1 cellular context compared by ENCODE assay signal in the genomic region with DNA sequence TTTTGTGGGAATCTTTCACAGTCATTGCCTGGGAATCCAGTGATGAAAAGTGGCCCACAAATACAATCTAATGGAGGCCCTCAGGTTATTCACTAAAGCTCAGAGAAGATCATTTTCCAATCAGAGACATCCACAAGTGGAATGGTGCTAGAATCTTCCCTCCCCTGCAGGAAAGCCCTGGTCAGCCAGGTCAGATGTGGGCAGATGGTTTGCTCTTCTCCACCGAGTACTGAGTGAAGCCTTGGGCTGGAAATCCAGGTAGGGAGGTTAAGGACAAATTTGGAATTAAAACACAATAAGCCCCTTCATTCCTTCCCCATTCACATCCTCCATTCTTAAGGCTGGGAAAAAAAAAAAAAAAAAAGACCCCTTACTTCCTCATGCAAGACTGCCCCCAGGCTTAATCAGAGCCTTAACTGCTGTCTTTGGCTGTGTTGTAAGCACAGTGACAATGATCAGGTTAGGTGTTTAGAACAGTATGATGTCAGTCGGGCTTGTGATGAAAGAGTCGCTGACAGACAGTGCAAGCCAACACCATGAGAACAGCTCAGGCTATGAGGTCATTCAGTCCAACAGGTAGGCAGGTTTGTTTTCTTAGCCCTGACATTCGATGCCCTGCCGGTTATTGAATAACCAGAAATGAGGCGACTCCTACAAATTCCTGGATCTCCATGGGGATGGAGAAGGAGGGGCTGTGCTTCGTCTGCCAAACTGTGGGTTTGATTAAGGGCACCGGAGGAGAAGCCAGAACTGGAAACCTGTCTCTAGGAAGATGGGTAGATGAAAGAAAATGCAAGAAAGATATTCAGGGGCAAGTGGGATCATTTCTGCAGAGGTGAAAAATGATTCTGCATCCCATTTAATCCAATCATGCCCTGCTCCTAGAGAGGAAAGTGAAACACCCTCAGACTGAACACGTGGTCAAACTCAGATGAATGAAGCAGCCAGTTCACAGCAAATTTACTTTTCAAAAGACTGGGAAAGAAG.
A peak's percentile ranks its signal among the peaks of the same experiment; 100 is the strongest.
TF ChIP-seq lines count a peak whose summit lies in the region.

No MANE protein-coding gene starts in this region.

TF ChIP-seq in K562, 482 proteins besides CTCF, POLR2A, EP300 and RAD21:
- peak; percentile 50; the same call in 1 of the 2 replicates for TF ChIP-seq CREM (IDR thresholded peaks at IDR 0.05; ENCODE audit: low read depth)
- TF ChIP-seq, protein P1, sequence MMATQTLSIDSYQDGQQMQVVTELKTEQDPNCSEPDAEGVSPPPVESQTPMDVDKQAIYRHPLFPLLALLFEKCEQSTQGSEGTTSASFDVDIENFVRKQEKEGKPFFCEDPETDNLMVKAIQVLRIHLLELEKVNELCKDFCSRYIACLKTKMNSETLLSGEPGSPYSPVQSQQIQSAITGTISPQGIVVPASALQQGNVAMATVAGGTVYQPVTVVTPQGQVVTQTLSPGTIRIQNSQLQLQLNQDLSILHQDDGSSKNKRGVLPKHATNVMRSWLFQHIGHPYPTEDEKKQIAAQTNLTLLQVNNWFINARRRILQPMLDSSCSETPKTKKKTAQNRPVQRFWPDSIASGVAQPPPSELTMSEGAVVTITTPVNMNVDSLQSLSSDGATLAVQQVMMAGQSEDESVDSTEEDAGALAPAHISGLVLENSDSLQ (IDR thresholded peaks at IDR 0.05): peak; percentile 24; the same call in 1 of the 2 replicates
- 0 out of 2 replicates have a peak, but pooled peaks have one; percentile 27 for TF ChIP-seq RAD51 (IDR thresholded peaks at IDR 0.05; ENCODE audit: borderline replicate concordance, low read depth)
- no peak for TF ChIP-seq ERF (CRISPR knock-in tag; IDR thresholded peaks at IDR 0.05)
- TF ChIP-seq, protein P2, sequence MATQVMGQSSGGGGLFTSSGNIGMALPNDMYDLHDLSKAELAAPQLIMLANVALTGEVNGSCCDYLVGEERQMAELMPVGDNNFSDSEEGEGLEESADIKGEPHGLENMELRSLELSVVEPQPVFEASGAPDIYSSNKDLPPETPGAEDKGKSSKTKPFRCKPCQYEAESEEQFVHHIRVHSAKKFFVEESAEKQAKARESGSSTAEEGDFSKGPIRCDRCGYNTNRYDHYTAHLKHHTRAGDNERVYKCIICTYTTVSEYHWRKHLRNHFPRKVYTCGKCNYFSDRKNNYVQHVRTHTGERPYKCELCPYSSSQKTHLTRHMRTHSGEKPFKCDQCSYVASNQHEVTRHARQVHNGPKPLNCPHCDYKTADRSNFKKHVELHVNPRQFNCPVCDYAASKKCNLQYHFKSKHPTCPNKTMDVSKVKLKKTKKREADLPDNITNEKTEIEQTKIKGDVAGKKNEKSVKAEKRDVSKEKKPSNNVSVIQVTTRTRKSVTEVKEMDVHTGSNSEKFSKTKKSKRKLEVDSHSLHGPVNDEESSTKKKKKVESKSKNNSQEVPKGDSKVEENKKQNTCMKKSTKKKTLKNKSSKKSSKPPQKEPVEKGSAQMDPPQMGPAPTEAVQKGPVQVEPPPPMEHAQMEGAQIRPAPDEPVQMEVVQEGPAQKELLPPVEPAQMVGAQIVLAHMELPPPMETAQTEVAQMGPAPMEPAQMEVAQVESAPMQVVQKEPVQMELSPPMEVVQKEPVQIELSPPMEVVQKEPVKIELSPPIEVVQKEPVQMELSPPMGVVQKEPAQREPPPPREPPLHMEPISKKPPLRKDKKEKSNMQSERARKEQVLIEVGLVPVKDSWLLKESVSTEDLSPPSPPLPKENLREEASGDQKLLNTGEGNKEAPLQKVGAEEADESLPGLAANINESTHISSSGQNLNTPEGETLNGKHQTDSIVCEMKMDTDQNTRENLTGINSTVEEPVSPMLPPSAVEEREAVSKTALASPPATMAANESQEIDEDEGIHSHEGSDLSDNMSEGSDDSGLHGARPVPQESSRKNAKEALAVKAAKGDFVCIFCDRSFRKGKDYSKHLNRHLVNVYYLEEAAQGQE (CRISPR knock-in tag; IDR thresholded peaks at IDR 0.05; ENCODE audit: low read depth): no peak
- no peak for TF ChIP-seq ZKSCAN1 (IDR thresholded peaks at IDR 0.05; ENCODE audit: low read depth, low read length)
- TF ChIP-seq, protein P3, sequence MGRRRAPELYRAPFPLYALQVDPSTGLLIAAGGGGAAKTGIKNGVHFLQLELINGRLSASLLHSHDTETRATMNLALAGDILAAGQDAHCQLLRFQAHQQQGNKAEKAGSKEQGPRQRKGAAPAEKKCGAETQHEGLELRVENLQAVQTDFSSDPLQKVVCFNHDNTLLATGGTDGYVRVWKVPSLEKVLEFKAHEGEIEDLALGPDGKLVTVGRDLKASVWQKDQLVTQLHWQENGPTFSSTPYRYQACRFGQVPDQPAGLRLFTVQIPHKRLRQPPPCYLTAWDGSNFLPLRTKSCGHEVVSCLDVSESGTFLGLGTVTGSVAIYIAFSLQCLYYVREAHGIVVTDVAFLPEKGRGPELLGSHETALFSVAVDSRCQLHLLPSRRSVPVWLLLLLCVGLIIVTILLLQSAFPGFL (CRISPR knock-in tag; IDR thresholded peaks at IDR 0.05): no peak
- TF ChIP-seq MCM5 (IDR thresholded peaks at IDR 0.05; ENCODE audit: low read depth): no peak
- no peak for TF ChIP-seq IRF2 (CRISPR knock-in tag; IDR thresholded peaks at IDR 0.05)
- peak; percentile 43 for TF ChIP-seq MEIS2 (IDR thresholded peaks at IDR 0.05; ENCODE audit: partially characterized antibody)
- TF ChIP-seq CEBPB (tag; IDR thresholded peaks at IDR 0.05): peak; percentile 31; the same call in 1 of the 2 replicates
- TF ChIP-seq, protein P4, sequence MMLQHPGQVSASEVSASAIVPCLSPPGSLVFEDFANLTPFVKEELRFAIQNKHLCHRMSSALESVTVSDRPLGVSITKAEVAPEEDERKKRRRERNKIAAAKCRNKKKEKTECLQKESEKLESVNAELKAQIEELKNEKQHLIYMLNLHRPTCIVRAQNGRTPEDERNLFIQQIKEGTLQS (IDR thresholded peaks at IDR 0.05): peak; percentile 43; the same call in 1 of the 2 replicates
- TF ChIP-seq, protein P4 (CRISPR knock-in tag; conservative IDR thresholded peaks at IDR 0.05): no peak
